19 cellular contexts compared by ENCODE assay signal in genomic region chr13:39859898-39860297, GRCh38.
DNase-seq lines count a peak whose midpoint lies in the region; ATAC-seq, FAIRE-seq and TF ChIP-seq lines count a peak whose summit lies in the region.
"Had no signal": no experiment of that assay in that cellular context is flagged by ENCODE, and none has a peak within 500 bp of the region (broad histone marks: within the 10 kb centered on the region; RNA-seq: fewer than 3 reads in every experiment).

No MANE protein-coding gene starts in this region.

- no peak for TF ChIP-seq CTCF in GM12878 (IDR thresholded peaks at IDR 0.05 in 2 of 3, conservative IDR thresholded peaks at IDR 0.05 in 1 of 3; ENCODE audit: control insufficient read depth in 2 of 3, extremely low read depth in 1 of 3, insufficient read depth in 1 of 3, low read depth in 3 of 3, low read length in 3 of 3)

- no peaks in the 10 kb centered on the region for H3K36me3 ChIP-seq in GM12878 (ENCODE audit: control insufficient read depth in 2 of 2, insufficient read depth in 2 of 2, low read length in 1 of 2)
- H3K36me3 ChIP-seq: BLaER1 had no signal

- H2AFZ ChIP-seq in GM12878 (ENCODE audit: control insufficient read depth, low read depth, low read length), result no peak overlapping the region
- H2AFZ ChIP-seq: GM23338 had no signal

- H3K4me1 ChIP-seq in GM12878 (ENCODE audit: control insufficient read depth, insufficient read depth, low read length), result no peaks in the 10 kb centered on the region

- ATAC-seq in GM12878, result no peak
- no peak for ATAC-seq in GM18861 (IDR thresholded peaks at IDR 0.05; ENCODE audit: unreplicated experiment)
- ATAC-seq in GM18520 (IDR thresholded peaks at IDR 0.05; ENCODE audit: unreplicated experiment), result no peak
- ATAC-seq: GM23338 had no signal

- intact Hi-C loops in GM12878 (cut with micrococcal nuclease; ENCODE audit: unreplicated experiment), result no loop called here

- no peak for TF ChIP-seq EP300 in GM12878 (IDR thresholded peaks at IDR 0.05; ENCODE audit: borderline replicate concordance in 1 of 2, control insufficient read depth in 1 of 2, low read depth in 2 of 2, low read length in 2 of 2)

- WGBS in GM12878 (ENCODE audit: insufficient coverage, insufficient replicate concordance, low lambda C conversion rate, missing lambda C conversion rate), result 0% methylated on average over 3 of the region's 3 CpGs

- SMC1A ChIA-PET in GM12878 (lab: Charles Lee; ENCODE audit: uncharacterized antibody, unreplicated experiment), result no interaction called here

- TF ChIP-seq POLR2A in GM12878 (IDR thresholded peaks at IDR 0.05; ENCODE audit: low read depth, low read length), result no peak

- no peaks in the 10 kb centered on the region; a peak in 1 of 4 replicates for H3K27me3 ChIP-seq in GM12878 (replicated peaks in 1 of 2; ENCODE audit: control insufficient read depth in 2 of 2, insufficient read depth in 2 of 2, low read length in 1 of 2)
- H3K27me3 ChIP-seq: BLaER1 had no signal

- H3K9ac ChIP-seq in GM12878 (ENCODE audit: control insufficient read depth, insufficient read depth, low read length), result no peak overlapping the region
- H3K9ac ChIP-seq: BLaER1 had no signal

- FAIRE-seq in GM12878 (lab: Jason Lieb, UNC), result peak; percentile 74
- FAIRE-seq: GM12891, H54, HTR-8/SVneo had no signal

- no peak overlapping the region for H3K4me2 ChIP-seq in GM12878 (ENCODE audit: control insufficient read depth, insufficient read depth)
- H3K4me2 ChIP-seq: BLaER1, GM23338 had no signal

- H3K27ac ChIP-seq in GM12878 (ENCODE audit: control insufficient read depth, insufficient read depth), result no peak overlapping the region
- H3K27ac ChIP-seq: BLaER1 had no signal

- RAD21 ChIA-PET in GM12878 (lab: Charles Lee; ENCODE audit: unreplicated experiment), result no interaction called here

- no peak for TF ChIP-seq RAD21 in GM12878 (IDR thresholded peaks at IDR 0.05; ENCODE audit: insufficient read depth, low read depth, low read length)

- BruUV-seq in GM12878 (replicated peaks; lab: Mats Ljungman, UMichigan), result no TSS peak

- POLR2A ChIA-PET in GM12878 (lab: Charles Lee), result no interaction called here

- peak; percentile 18 for DNase-seq in NCI-H2171 treated with DMSO at 0.1 percent for 48 hours (lab: John Stamatoyannopoulos, UW)
- no peak for DNase-seq in NCI-H2171 (lab: John Stamatoyannopoulos, UW)
- DNase-seq in NCI-H82 treated with DMSO at 0.1 percent for 48 hours (lab: John Stamatoyannopoulos, UW; ENCODE audit: unreplicated experiment), result peak; percentile 74
- no peak for DNase-seq in GM12878 (ENCODE audit: low read depth, low spot score)
- no peak for DNase-seq in retina
- DNase-seq: 8988T; CD4-positive, alpha-beta memory T cell; DMS53; DND-41; EL; HCEC 1CT; IMR-90 had no signal

- no peak overlapping the region for H3K4me3 ChIP-seq in GM12878
- H3K4me3 ChIP-seq: BLaER1, GM23338 had no signal

- H3K79me2 ChIP-seq in GM12878 (ENCODE audit: control insufficient read depth, insufficient read depth, low read length), result no peaks in the 10 kb centered on the region

- CTCF ChIA-PET in GM12878 (lab: Yijun Ruan, JAX), result no interaction called here

- in situ Hi-C loops in GM12878 (cut with MboI), result no loop called here

- H4K20me1 ChIP-seq in GM12878 (ENCODE audit: control insufficient read depth, insufficient read depth), result no peaks in the 10 kb centered on the region
- H4K20me1 ChIP-seq: BLaER1 had no signal

- no peaks in the 10 kb centered on the region; the same call in 2 of the 3 replicates for H3K9me3 ChIP-seq in GM12878 (replicated peaks; ENCODE audit: control insufficient read depth, insufficient read depth, low read length)
- H3K9me3 ChIP-seq: BLaER1 had no signal

TF ChIP-seq in GM12878, 131 proteins besides CTCF, POLR2A, EP300 and RAD21 (continues in another document):
- no peak for TF ChIP-seq PML (IDR thresholded peaks at IDR 0.05; ENCODE audit: low read length)
- TF ChIP-seq RAD51 (IDR thresholded peaks at IDR 0.05), result no peak
- no peak for TF ChIP-seq REST (IDR thresholded peaks at IDR 0.05; ENCODE audit: low read depth, low read length)
- no peak for TF ChIP-seq EED (IDR thresholded peaks at IDR 0.05; ENCODE audit: low read depth)
- no peak for TF ChIP-seq PKNOX1 (IDR thresholded peaks at IDR 0.05)
- no peak for TF ChIP-seq ZNF207 (IDR thresholded peaks at IDR 0.05; ENCODE audit: borderline replicate concordance)
- TF ChIP-seq E2F8 (IDR thresholded peaks at IDR 0.05; ENCODE audit: low read depth, partially characterized antibody), result no peak
- TF ChIP-seq BCL3 (IDR thresholded peaks at IDR 0.05; ENCODE audit: borderline replicate concordance, insufficient read depth, low read depth, low read length, poor library complexity, severe bottlenecking), result no peak
- no peak for TF ChIP-seq RELA (IDR thresholded peaks at IDR 0.05; ENCODE audit: borderline replicate concordance, partially characterized antibody)
- no peak for TF ChIP-seq HSF1 (IDR thresholded peaks at IDR 0.05; ENCODE audit: low read depth, low read length)
- no peak for TF ChIP-seq IKZF2 (IDR thresholded peaks at IDR 0.05)

Comparison
In these comparisons a context has a peak if more than half of its experiments do, and no peak if none do; other contexts are left out.
1. DNase-seq: peak in NCI-H2171 treated with DMSO at 0.1 percent for 48 hours (single experiment) and NCI-H82 treated with DMSO at 0.1 percent for 48 hours (single experiment); none in NCI-H2171 (single experiment), GM12878 (single experiment) and retina (single experiment).